In genomic region chr17:40963838-40964237, GRCh38 we compare ENCODE assay signal across 9 cellular contexts. TPM values are rescaled to one million over a fixed set of nuclear protein-coding genes. Genes with fewer than 3 reads are reported as not detected.
DNase-seq lines count a peak whose midpoint lies in the region; ATAC-seq, FAIRE-seq and TF ChIP-seq lines count a peak whose summit lies in the region.
"Had no signal": no experiment of that assay in that cellular context is flagged by ENCODE, and none has a peak within 500 bp of the region (broad histone marks: within the 10 kb centered on the region; RNA-seq: fewer than 3 reads in every experiment).

No MANE protein-coding gene starts in this region.

- FAIRE-seq in D721Med (lab: Jason Lieb, UNC): no peak

- no peak for TF ChIP-seq POLR2A in breast epithelium (IDR thresholded peaks at IDR 0.05)

- ATAC-seq in GM19463 (IDR thresholded peaks at IDR 0.05; ENCODE audit: unreplicated experiment): no peak

- H3K27me3 ChIP-seq in breast epithelium: no peaks in the 10 kb centered on the region

- H3K9me3 ChIP-seq in breast epithelium: no peaks in the 10 kb centered on the region

- peaks cover 3% of the 10 kb centered on the region for H3K9me3 Mint-ChIP-seq in neural crest cell
- H3K9me3 Mint-ChIP-seq in activated CD4-positive, alpha-beta memory T cell treated with anti-CD3 and anti-CD28 coated beads for 36 hours: no peaks in the 10 kb centered on the region

- no peaks in the 10 kb centered on the region for H3K36me3 Mint-ChIP-seq in neural crest cell (ENCODE audit: low read depth)
- no peaks in the 10 kb centered on the region for H3K36me3 Mint-ChIP-seq in activated CD4-positive, alpha-beta memory T cell treated with anti-CD3 and anti-CD28 coated beads for 36 hours
- H3K36me3 Mint-ChIP-seq: activated naive CD8-positive, alpha-beta T cell treated with anti-CD3 and anti-CD28 coated beads for 36 hours had no signal

- DNase-seq in D721Med (ENCODE audit: insufficient read length, low spot score) (no peak), breast epithelium (ENCODE audit: low spot score in 2 of 2) (no peak), neural crest cell (ENCODE audit: low read depth, low spot score) (no peak), HPDE6-E6E7 (ENCODE audit: extremely low spot score) (no peak), G401 (ENCODE audit: low spot score) (no peak)
- peak; percentile 25 for DNase-seq in Jurkat, Clone E6-1 (ENCODE audit: low read depth, low spot score)
- no peak for DNase-seq in activated CD4-positive, alpha-beta memory T cell treated with anti-CD3 and anti-CD28 coated beads for 36 hours
- DNase-seq: activated naive CD8-positive, alpha-beta T cell treated with anti-CD3 and anti-CD28 coated beads for 36 hours had no signal

- TF ChIP-seq CTCF in D721Med (IDR thresholded peaks at IDR 0.05; ENCODE audit: insufficient read depth, missing control alignments) (peak; percentile 70), breast epithelium (IDR thresholded peaks at IDR 0.05) (peak; percentile 46 to 58 (median 50)), neural crest cell (conservative IDR thresholded peaks at IDR 0.05) (peak; percentile 65)

- POLR2A ChIA-PET in activated CD4-positive, alpha-beta memory T cell treated with anti-CD3 and anti-CD28 coated beads for 36 hours (lab: Charles Lee): no interaction called here

- CTCF ChIA-PET in activated CD4-positive, alpha-beta memory T cell treated with anti-CD3 and anti-CD28 coated beads for 36 hours (lab: Charles Lee): interaction anchor here (1.3 kb wide), 1 partner anchor 8 kb away, joined by 3 read pairs; no protein-coding TSS in a partner anchor

- H3K4me1 ChIP-seq in breast epithelium: no peaks in the 10 kb centered on the region

- peak overlapping the region in 1 of 2 donors; percentile 1 for H3K27ac ChIP-seq in breast epithelium

- intact Hi-C loops in breast epithelium (cut with DNase I; ENCODE audit: low total_unique reads): no loop called here
- intact Hi-C loops in activated CD4-positive, alpha-beta memory T cell treated with anti-CD3 and anti-CD28 coated beads for 36 hours (cut with micrococcal nuclease): no loop called here

- H3K36me3 ChIP-seq in breast epithelium: no peaks in the 10 kb centered on the region

- no peak overlapping the region for H3K4me3 Mint-ChIP-seq in neural crest cell
- H3K4me3 Mint-ChIP-seq in activated CD4-positive, alpha-beta memory T cell treated with anti-CD3 and anti-CD28 coated beads for 36 hours: no peak overlapping the region
- H3K4me3 Mint-ChIP-seq: activated naive CD8-positive, alpha-beta T cell treated with anti-CD3 and anti-CD28 coated beads for 36 hours had no signal

- H3K4me1 Mint-ChIP-seq in neural crest cell: no peaks in the 10 kb centered on the region
- H3K4me1 Mint-ChIP-seq in activated CD4-positive, alpha-beta memory T cell treated with anti-CD3 and anti-CD28 coated beads for 36 hours (ENCODE audit: low read depth): no peaks in the 10 kb centered on the region
- H3K4me1 Mint-ChIP-seq: activated naive CD8-positive, alpha-beta T cell treated with anti-CD3 and anti-CD28 coated beads for 36 hours had no signal

- peaks cover 8% of the 10 kb centered on the region for H3K27me3 Mint-ChIP-seq in neural crest cell (ENCODE audit: low read depth)
- peaks cover 20% of the 10 kb centered on the region for H3K27me3 Mint-ChIP-seq in activated CD4-positive, alpha-beta memory T cell treated with anti-CD3 and anti-CD28 coated beads for 36 hours

- H3K27ac Mint-ChIP-seq in neural crest cell (ENCODE audit: unreplicated experiment): no peak overlapping the region
- no peak overlapping the region for H3K27ac Mint-ChIP-seq in activated CD4-positive, alpha-beta memory T cell treated with anti-CD3 and anti-CD28 coated beads for 36 hours
- H3K27ac Mint-ChIP-seq: activated naive CD8-positive, alpha-beta T cell treated with anti-CD3 and anti-CD28 coated beads for 36 hours had no signal

- H3K4me3 ChIP-seq in Jurkat, Clone E6-1 (ENCODE audit: low read length): no peak overlapping the region
- H3K4me3 ChIP-seq in breast epithelium: no peak overlapping the region

- in situ Hi-C loops in G401 (cut with HindIII; ENCODE audit: low sequenced_read_pairs): no loop called here

RNA-seq across cellular contexts. Expression of gene KRT39, which starts 2.9 kb away (rescaled TPM):
- polyA plus RNA-seq in Jurkat, Clone E6-1 (2012; ENCODE audit: insufficient read depth, insufficient read length): not detected
- not detected for total RNA-seq in breast epithelium
- total RNA-seq in neural crest cell: not detected in 2 replicates
- total RNA-seq in G401 (2014; rRNA removed; shearing (Covaris generic)): not detected in 2 replicates
- not detected for total RNA-seq in activated CD4-positive, alpha-beta memory T cell treated with anti-CD3 and anti-CD28 coated beads for 36 hours
- total RNA-seq: activated naive CD8-positive, alpha-beta T cell treated with anti-CD3 and anti-CD28 coated beads for 36 hours had no signal

RNA-seq across cellular contexts. Expression of gene KRT40, which starts 20.3 kb away (rescaled TPM):
- not detected for polyA plus RNA-seq in Jurkat, Clone E6-1 (2012; ENCODE audit: insufficient read depth, insufficient read length)
- total RNA-seq in breast epithelium (under 1 TPM in 1 of 3 donors, not detected in 2; 0.29 TPM), neural crest cell (not detected in 2 replicates)
- total RNA-seq in G401 (2014; rRNA removed; shearing (Covaris generic)): not detected in 2 replicates
- not detected for total RNA-seq in activated CD4-positive, alpha-beta memory T cell treated with anti-CD3 and anti-CD28 coated beads for 36 hours
- total RNA-seq: activated naive CD8-positive, alpha-beta T cell treated with anti-CD3 and anti-CD28 coated beads for 36 hours had no signal

RNA-seq across cellular contexts. Expression of gene KRT23, which starts 26.4 kb away (rescaled TPM):
- not detected for polyA plus RNA-seq in Jurkat, Clone E6-1 (2012; ENCODE audit: insufficient read depth, insufficient read length)
- total RNA-seq in breast epithelium (10 to 100 TPM in 2 of 3 donors, not detected in 1; 37.7 to 57.5 TPM), neural crest cell (not detected in 2 replicates)
- not detected in 2 replicates for total RNA-seq in G401 (2014; rRNA removed; shearing (Covaris generic))
- not detected for total RNA-seq in activated CD4-positive, alpha-beta memory T cell treated with anti-CD3 and anti-CD28 coated beads for 36 hours
- total RNA-seq: activated naive CD8-positive, alpha-beta T cell treated with anti-CD3 and anti-CD28 coated beads for 36 hours had no signal

RNA-seq across cellular contexts. Expression of gene KRTAP3-3, which starts 30.1 kb away (rescaled TPM):
- not detected for polyA plus RNA-seq in Jurkat, Clone E6-1 (2012; ENCODE audit: insufficient read depth, insufficient read length)
- total RNA-seq in breast epithelium (not detected), neural crest cell (not detected in 2 replicates)
- not detected in 2 replicates for total RNA-seq in G401 (2014; rRNA removed; shearing (Covaris generic))
- not detected for total RNA-seq in activated CD4-positive, alpha-beta memory T cell treated with anti-CD3 and anti-CD28 coated beads for 36 hours
- total RNA-seq: activated naive CD8-positive, alpha-beta T cell treated with anti-CD3 and anti-CD28 coated beads for 36 hours had no signal

RNA-seq across cellular contexts. Expression of gene KRTAP3-2, which starts 35.9 kb away (rescaled TPM):
- not detected for polyA plus RNA-seq in Jurkat, Clone E6-1 (2012; ENCODE audit: insufficient read depth, insufficient read length)
- total RNA-seq in breast epithelium (not detected), neural crest cell (not detected in 2 replicates)
- total RNA-seq in G401 (2014; rRNA removed; shearing (Covaris generic)): not detected in 2 replicates
- not detected for total RNA-seq in activated CD4-positive, alpha-beta memory T cell treated with anti-CD3 and anti-CD28 coated beads for 36 hours
- total RNA-seq: activated naive CD8-positive, alpha-beta T cell treated with anti-CD3 and anti-CD28 coated beads for 36 hours had no signal
